ENCODE assay signal across 1 cellular context in the genomic region with DNA sequence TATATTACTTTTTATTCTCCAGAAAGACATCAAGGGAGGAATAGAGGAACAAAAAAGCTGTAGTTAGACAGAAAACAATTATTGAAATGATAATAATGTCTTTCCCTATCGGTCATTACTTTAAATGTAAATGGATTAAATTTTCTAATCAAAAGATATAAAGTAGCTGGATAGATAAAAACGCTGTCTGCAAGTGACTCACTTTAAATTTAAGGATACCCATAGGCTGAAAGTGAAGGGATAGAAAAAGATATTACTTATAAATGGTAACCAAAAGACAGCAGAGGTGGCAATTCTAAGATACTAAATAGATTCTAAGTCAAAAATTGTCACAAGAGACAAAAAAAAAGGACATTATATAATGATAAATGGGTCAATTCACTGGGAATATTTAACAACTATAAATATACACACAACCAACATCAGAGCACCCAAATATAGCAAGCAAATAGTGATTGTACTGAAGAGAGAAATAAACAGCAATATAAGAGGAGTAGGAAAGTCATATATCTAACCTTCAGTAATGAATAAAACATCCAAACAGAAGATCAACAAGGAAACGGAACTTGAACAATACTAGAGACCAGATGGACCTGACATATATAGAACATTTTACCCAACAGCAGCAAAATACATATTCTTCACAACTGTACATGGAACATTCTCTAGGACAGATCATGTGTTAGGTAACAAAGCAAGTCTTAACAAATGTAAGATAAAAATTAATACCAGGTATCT.
TF ChIP-seq lines count a peak whose summit lies in the region.

No MANE protein-coding gene starts in this region.

TF ChIP-seq in K562, 482 proteins besides CTCF, POLR2A, EP300 and RAD21 (continued from another document):
- TF ChIP-seq, protein P1, sequence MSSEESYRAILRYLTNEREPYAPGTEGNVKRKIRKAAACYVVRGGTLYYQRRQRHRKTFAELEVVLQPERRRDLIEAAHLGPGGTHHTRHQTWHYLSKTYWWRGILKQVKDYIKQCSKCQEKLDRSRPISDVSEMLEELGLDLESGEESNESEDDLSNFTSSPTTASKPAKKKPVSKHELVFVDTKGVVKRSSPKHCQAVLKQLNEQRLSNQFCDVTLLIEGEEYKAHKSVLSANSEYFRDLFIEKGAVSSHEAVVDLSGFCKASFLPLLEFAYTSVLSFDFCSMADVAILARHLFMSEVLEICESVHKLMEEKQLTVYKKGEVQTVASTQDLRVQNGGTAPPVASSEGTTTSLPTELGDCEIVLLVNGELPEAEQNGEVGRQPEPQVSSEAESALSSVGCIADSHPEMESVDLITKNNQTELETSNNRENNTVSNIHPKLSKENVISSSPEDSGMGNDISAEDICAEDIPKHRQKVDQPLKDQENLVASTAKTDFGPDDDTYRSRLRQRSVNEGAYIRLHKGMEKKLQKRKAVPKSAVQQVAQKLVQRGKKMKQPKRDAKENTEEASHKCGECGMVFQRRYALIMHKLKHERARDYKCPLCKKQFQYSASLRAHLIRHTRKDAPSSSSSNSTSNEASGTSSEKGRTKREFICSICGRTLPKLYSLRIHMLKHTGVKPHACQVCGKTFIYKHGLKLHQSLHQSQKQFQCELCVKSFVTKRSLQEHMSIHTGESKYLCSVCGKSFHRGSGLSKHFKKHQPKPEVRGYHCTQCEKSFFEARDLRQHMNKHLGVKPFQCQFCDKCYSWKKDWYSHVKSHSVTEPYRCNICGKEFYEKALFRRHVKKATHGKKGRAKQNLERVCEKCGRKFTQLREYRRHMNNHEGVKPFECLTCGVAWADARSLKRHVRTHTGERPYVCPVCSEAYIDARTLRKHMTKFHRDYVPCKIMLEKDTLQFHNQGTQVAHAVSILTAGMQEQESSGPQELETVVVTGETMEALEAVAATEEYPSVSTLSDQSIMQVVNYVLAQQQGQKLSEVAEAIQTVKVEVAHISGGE (CRISPR knock-in tag; IDR thresholded peaks at IDR 0.05), result peak in 1 of 3 experiments; percentile 86; a peak in 2 of 6 replicates
- TF ChIP-seq EHMT2 (IDR thresholded peaks at IDR 0.05) (no peak), PYGO2 (tag; IDR thresholded peaks at IDR 0.05) (no peak), TRIM28 (IDR thresholded peaks at IDR 0.05) (no peak), ELF1 (tag; IDR thresholded peaks at IDR 0.05) (no peak), ZNF707 (CRISPR knock-in tag; conservative IDR thresholded peaks at IDR 0.05) (no peak)
- TF ChIP-seq, protein P2, sequence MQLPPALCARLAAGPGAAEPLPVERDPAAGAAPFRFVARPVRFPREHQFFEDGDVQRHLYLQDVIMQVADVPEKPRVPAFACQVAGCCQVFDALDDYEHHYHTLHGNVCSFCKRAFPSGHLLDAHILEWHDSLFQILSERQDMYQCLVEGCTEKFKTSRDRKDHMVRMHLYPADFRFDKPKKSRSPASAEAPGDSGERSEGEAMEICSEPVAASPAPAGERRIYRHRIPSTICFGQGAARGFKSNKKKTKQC (CRISPR knock-in tag; IDR thresholded peaks at IDR 0.05), result no peak
- TF ChIP-seq, protein P3, sequence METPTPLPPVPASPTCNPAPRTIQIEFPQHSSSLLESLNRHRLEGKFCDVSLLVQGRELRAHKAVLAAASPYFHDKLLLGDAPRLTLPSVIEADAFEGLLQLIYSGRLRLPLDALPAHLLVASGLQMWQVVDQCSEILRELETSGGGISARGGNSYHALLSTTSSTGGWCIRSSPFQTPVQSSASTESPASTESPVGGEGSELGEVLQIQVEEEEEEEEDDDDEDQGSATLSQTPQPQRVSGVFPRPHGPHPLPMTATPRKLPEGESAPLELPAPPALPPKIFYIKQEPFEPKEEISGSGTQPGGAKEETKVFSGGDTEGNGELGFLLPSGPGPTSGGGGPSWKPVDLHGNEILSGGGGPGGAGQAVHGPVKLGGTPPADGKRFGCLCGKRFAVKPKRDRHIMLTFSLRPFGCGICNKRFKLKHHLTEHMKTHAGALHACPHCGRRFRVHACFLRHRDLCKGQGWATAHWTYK (CRISPR knock-in tag; IDR thresholded peaks at IDR 0.05), result no peak
